ENCODE assay signal across 21 cellular contexts in genomic region chr10:121152033-121152432, GRCh38.
"Had no signal": no experiment of that assay in that cellular context is flagged by ENCODE, and none has a peak within 500 bp of the region (broad histone marks: within the 10 kb centered on the region; RNA-seq: fewer than 3 reads in every experiment).

No MANE protein-coding gene starts in this region.

- H3K27ac ChIP-seq: left lung, ovary, psoas muscle, sigmoid colon, stomach, thyroid gland, vagina had no signal

- DNase-seq: cortex of kidney; kidney; left cardiac atrium; left lung; mesenchymal stem cell; midbrain; naive thymus-derived CD8-positive, alpha-beta T cell; nephron progenitor cell; nucleus accumbens; ovary; posterior cingulate gyrus; psoas muscle; right cardiac atrium; sigmoid colon; stimulated activated CD4-positive, alpha-beta T cell treated with anti-CD3 and anti-CD28 coated beads, Interleukin-2, amount 100 ng/mL, for 24 hours; stimulated activated CD4-positive, alpha-beta T cell treated with anti-CD3 and anti-CD28 coated beads, Interleukin-4, amount 100 ng/mL, for 24 hours; stimulated activated naive CD4-positive, alpha-beta T cell treated with Interleukin-2 at 50 U/mL for 16 hours; stomach; thyroid gland; trophoblast cell had no signal

- H3K4me3 ChIP-seq: left lung, ovary, psoas muscle, sigmoid colon, stomach, thyroid gland, vagina had no signal

- H3K27me3 ChIP-seq: left lung, ovary, sigmoid colon, stomach, thyroid gland, vagina had no signal

- H3K36me3 ChIP-seq: left lung, ovary, sigmoid colon, stomach, thyroid gland, vagina had no signal

- H3K4me1 ChIP-seq: left lung, psoas muscle, vagina had no signal

- H3K9me3 ChIP-seq: ovary, psoas muscle, sigmoid colon, stomach, thyroid gland, vagina had no signal
